11 cellular contexts compared by ENCODE assay signal in the genomic region with DNA sequence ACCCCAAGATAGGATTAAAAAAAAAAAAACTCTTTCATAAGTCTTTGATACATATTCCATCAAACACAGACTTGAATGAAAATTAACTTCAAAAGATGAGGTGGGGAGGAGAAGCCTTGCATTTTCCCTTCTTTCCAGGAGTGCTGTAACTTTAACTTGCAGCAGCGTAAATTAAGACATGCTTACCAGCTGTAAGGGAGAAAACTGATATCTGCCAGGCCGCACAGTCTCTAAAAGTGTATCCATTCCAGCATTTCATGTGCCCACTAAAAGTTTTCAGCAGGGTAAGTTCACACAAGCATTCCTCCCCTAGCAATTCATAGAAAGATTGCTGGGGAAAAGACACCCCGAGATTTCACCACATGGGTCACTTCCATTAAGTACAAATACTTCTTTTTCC. TPM values are rescaled to one million over a fixed set of nuclear protein-coding genes. Genes with fewer than 3 reads are reported as not detected.
DNase-seq lines count a peak whose midpoint lies in the region; ATAC-seq and TF ChIP-seq lines count a peak whose summit lies in the region.
"Had no signal": no experiment of that assay in that cellular context is flagged by ENCODE, and none has a peak within 500 bp of the region (broad histone marks: within the 10 kb centered on the region; RNA-seq: fewer than 3 reads in every experiment).

No MANE protein-coding gene starts in this region.

- no peak for DNase-seq in heart left ventricle
- no peak for DNase-seq in cardiac septum (ENCODE audit: low spot score)
- no peak for DNase-seq in epithelial cell of esophagus (ENCODE audit: low read depth)
- DNase-seq in transverse colon, result no peak
- DNase-seq in mucosa of gallbladder (ENCODE audit: low spot score), result no peak
- no peak for DNase-seq in RKO (ENCODE audit: low spot score)
- DNase-seq: GF-D8, NCI-H774, T-helper 2 cell had no signal

- TF ChIP-seq POLR2A in heart left ventricle (IDR thresholded peaks at IDR 0.05) (no peak), transverse colon (IDR thresholded peaks at IDR 0.05) (no peak)

- no peak for ATAC-seq in heart left ventricle
- ATAC-seq in HG03439 (IDR thresholded peaks at IDR 0.05; ENCODE audit: unreplicated experiment), result no peak

- intact Hi-C loops in heart left ventricle (cut with DNase I) (loop anchor here (5.0 to 10.0 kb wide), 13 partner anchors 33 to 562 kb away; partner anchors contain the start of gene EDRF1 (in 1 of the 10)), cardiac septum (cut with DNase I) (loop anchor here (2.0 kb wide), 1 partner anchor 99 kb away; no protein-coding TSS in a partner anchor), transverse colon (cut with DNase I; ENCODE audit: low total_unique reads) (no loop called here)

- H3K27me3 ChIP-seq in heart left ventricle (no peaks in the 10 kb centered on the region), muscle layer of duodenum (ENCODE audit: low read depth, low read length) (no peaks in the 10 kb centered on the region), transverse colon (no peaks in the 10 kb centered on the region)

- 56 to 69% (median 62%) methylated on average over 3 of the region's 3 CpGs for WGBS in heart left ventricle, 4 donors
- 44 to 64% methylated on average over 2 to 3 of the region's 3 CpGs for WGBS in transverse colon (ENCODE audit: low coverage in 1 of 2), 2 donors

- peak overlapping the region in 1 of 12 donors; percentile 17 for H3K4me3 ChIP-seq in heart left ventricle
- peak overlapping the region; percentile 21 for H3K4me3 ChIP-seq in epithelial cell of esophagus (ENCODE audit: low read length)
- H3K4me3 ChIP-seq in muscle layer of duodenum (ENCODE audit: low read depth in 1 of 2, low read length in 2 of 2), result peak overlapping the region in 1 of 2 donors; percentile 75
- H3K4me3 ChIP-seq in transverse colon, result peak overlapping the region in 1 of 4 donors; percentile 95

- H3K27ac ChIP-seq in heart left ventricle, result peak overlapping the region in 9 of 12 donors; percentile 8 to 99 (median 72)
- H3K27ac ChIP-seq in muscle layer of duodenum (ENCODE audit: low read length), result peak overlapping the region; percentile 83
- peak overlapping the region; percentile 98 to 99 (median 99) for H3K27ac ChIP-seq in transverse colon

- peaks cover 12 to 79% (median 63%) of the 10 kb centered on the region in 12 donors for H3K4me1 ChIP-seq in heart left ventricle
- peaks cover 43 to 62% of the 10 kb centered on the region in 2 donors for H3K4me1 ChIP-seq in muscle layer of duodenum (ENCODE audit: control insufficient read depth in 1 of 2, insufficient read depth in 2 of 2, low read length in 2 of 2)
- H3K4me1 ChIP-seq in transverse colon, result peaks cover 34 to 77% (median 64%) of the 10 kb centered on the region in 4 donors

- TF ChIP-seq CTCF in heart left ventricle (IDR thresholded peaks at IDR 0.05), result no peak
- no peak for TF ChIP-seq CTCF in epithelial cell of esophagus (IDR thresholded peaks at IDR 0.05; ENCODE audit: insufficient read depth, low read depth, low read length, missing control alignments)
- TF ChIP-seq CTCF in transverse colon (IDR thresholded peaks at IDR 0.05), result no peak

- H3K9me3 ChIP-seq in heart left ventricle, result no peaks in the 10 kb centered on the region
- no peaks in the 10 kb centered on the region for H3K9me3 ChIP-seq in muscle layer of duodenum (ENCODE audit: control insufficient read depth in 1 of 2, low read length in 2 of 2)
- no peaks in the 10 kb centered on the region for H3K9me3 ChIP-seq in transverse colon

- in situ Hi-C loops in transverse colon (cut with MboI; ENCODE audit: low pct_ligation_motif_present in 1 of 4, low pct_unique_long_range_greater_than_20kb in 1 of 4, low sequenced_read_pairs in 3 of 4), result loop anchor here in 1 of 4 donors (25.0 kb wide), 1 partner anchor 93 kb away; no protein-coding TSS in a partner anchor

- no peak for TF ChIP-seq EP300 in transverse colon (IDR thresholded peaks at IDR 0.05; ENCODE audit: low read depth)

- peaks cover 0 to 7% (median 0%) of the 10 kb centered on the region in 9 donors for H3K36me3 ChIP-seq in heart left ventricle
- peaks cover 0 to 3% of the 10 kb centered on the region in 2 donors for H3K36me3 ChIP-seq in muscle layer of duodenum (ENCODE audit: control insufficient read depth in 1 of 2, insufficient read depth in 2 of 2, low read length in 2 of 2)
- H3K36me3 ChIP-seq in transverse colon, result no peaks in the 10 kb centered on the region

RNA-seq across cellular contexts. Expression of gene CTBP2, which starts 4.7 kb away (rescaled TPM):
- total RNA-seq in heart left ventricle (10 to 100 TPM; 23.9 to 45.5 (median 30.0) TPM), cardiac septum (35.9 TPM), transverse colon (100 to 1,000 TPM in 1 of 4 donors, 10 to 100 TPM in 3; 71.9 to 247 (median 98.4) TPM), mucosa of gallbladder (99.5 TPM)
- 10 to 100 TPM; 10.1 to 29.1 TPM for polyA plus RNA-seq in heart left ventricle
